ENCODE assay signal across 8 cellular contexts in the genomic region with DNA sequence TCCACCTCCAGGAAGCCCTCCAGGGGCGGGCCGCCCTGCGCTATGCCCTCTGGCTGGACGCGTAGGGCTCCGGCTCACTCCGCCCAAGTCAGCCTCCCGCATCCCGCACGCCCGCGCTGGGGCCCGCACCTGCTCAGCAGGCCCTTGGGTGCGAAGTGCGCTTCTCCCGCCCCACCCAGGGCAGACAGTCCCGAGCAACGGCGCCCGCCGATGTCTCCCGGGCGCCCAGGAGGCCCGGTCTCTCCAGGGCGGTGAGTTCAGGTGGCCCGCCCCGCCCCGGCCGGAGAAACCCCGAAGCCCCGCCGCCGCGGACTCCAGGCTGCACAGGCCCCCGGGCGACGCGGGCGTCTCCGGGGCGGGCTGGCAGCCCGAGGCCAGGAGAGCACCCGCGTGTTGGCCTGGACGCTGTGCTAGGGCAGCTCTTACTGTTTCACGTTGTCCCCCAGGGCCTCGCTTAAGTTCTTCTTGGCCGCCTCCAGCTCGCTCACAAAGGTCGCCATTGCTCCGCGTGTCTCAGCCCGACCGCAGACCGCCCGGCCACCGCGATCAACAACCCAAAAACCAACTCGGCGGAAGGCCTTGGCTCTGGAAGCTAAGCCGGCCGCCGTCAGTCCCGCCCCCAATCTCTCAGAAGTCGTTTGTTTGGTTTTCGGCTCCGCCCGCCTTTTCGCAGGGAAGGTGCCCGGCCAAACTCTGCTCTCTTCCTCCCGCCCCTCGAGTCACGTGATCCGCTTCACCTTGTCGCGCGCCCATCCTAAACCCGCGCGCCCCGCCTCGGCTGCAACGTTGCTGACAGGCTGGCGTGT. TPM values are rescaled to one million over a fixed set of nuclear protein-coding genes. Genes with fewer than 3 reads are reported as not detected.
DNase-seq lines count a peak whose midpoint lies in the region; ATAC-seq and TF ChIP-seq lines count a peak whose summit lies in the region.

A gene with protein sequence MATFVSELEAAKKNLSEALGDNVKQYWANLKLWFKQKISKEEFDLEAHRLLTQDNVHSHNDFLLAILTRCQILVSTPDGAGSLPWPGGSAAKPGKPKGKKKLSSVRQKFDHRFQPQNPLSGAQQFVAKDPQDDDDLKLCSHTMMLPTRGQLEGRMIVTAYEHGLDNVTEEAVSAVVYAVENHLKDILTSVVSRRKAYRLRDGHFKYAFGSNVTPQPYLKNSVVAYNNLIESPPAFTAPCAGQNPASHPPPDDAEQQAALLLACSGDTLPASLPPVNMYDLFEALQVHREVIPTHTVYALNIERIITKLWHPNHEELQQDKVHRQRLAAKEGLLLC (minus strand): TSS at position 531 of the 806 bp plus-strand sequence. CDS start 31 bp downstream, at position 500.

- H3K36me3 Mint-ChIP-seq in HFFc6 (ENCODE audit: low read depth) = peaks cover 4% of the 10 kb centered on the region; the same call in 1 of the 2 replicates
- peaks cover 18% of the 10 kb centered on the region for H3K36me3 Mint-ChIP-seq in activated naive CD4-positive, alpha-beta T cell treated with anti-CD3 and anti-CD28 coated beads, Interleukin-2, amount 10 ng/mL, durations not matched to agents 7 days and 5 days

- H3K9me3 Mint-ChIP-seq in HFFc6 = peaks cover 4% of the 10 kb centered on the region; the same call in 1 of the 2 replicates
- no peaks in the 10 kb centered on the region for H3K9me3 Mint-ChIP-seq in activated naive CD4-positive, alpha-beta T cell treated with anti-CD3 and anti-CD28 coated beads, Interleukin-2, amount 10 ng/mL, durations not matched to agents 7 days and 5 days

- H3K27ac ChIP-seq in SK-N-MC (peak within 1 kb of the TSS; percentile 67; the same call in 1 of the 2 replicates), gastroesophageal sphincter (peak within 1 kb of the TSS; percentile 74 to 97 (median 95)), neutrophil (peak within 1 kb of the TSS; percentile 83)

- peak; percentile 94 for DNase-seq in GM04504 (ENCODE audit: low read depth)
- DNase-seq in HFFc6 = peak; percentile 97
- peak; percentile 99 for DNase-seq in NB4 (ENCODE audit: low read depth)
- DNase-seq in SK-N-MC (ENCODE audit: low read depth, low spot score) = peak; percentile 73
- peak; percentile 99 for DNase-seq in activated naive CD4-positive, alpha-beta T cell treated with anti-CD3 and anti-CD28 coated beads, Interleukin-2, amount 10 ng/mL, durations not matched to agents 7 days and 5 days
- peak; percentile 96 for DNase-seq in superior temporal gyrus (ENCODE audit: extremely low spot score)

- H3K4me1 ChIP-seq in gastroesophageal sphincter = peaks cover 0 to 49% (median 10%) of the 10 kb centered on the region in 3 donors
- peaks cover 15 to 19% of the 10 kb centered on the region in 2 experiments for H3K4me1 ChIP-seq in neutrophil (ENCODE audit: control insufficient read depth in 1 of 2, insufficient read depth in 1 of 2, low read depth in 1 of 2, low read length in 1 of 2)

- H3K27ac Mint-ChIP-seq in HFFc6 = peak within 1 kb of the TSS; percentile 94
- peak within 1 kb of the TSS; percentile 99 for H3K27ac Mint-ChIP-seq in activated naive CD4-positive, alpha-beta T cell treated with anti-CD3 and anti-CD28 coated beads, Interleukin-2, amount 10 ng/mL, durations not matched to agents 7 days and 5 days

- TF ChIP-seq POLR2A in NB4 (IDR thresholded peaks at IDR 0.05; ENCODE audit: extremely low read depth, insufficient read length) (peak; percentile 65), gastroesophageal sphincter (IDR thresholded peaks at IDR 0.05) (peak in 1 of 2 donors; percentile 20)

- peak; percentile 98 for ATAC-seq in gastroesophageal sphincter

- H3K27me3 ChIP-seq in gastroesophageal sphincter (no peaks in the 10 kb centered on the region), neutrophil (no peaks in the 10 kb centered on the region)

- peak within 1 kb of the TSS; percentile 83 for H3K4me3 ChIP-seq in NB4 (ENCODE audit: low read depth, low read length)
- H3K4me3 ChIP-seq in SK-N-MC = peak within 1 kb of the TSS; percentile 97
- H3K4me3 ChIP-seq in gastroesophageal sphincter = peak within 1 kb of the TSS; percentile 72 to 99
- H3K4me3 ChIP-seq in neutrophil (ENCODE audit: low read depth in 1 of 2, low read length in 1 of 2) = peak within 1 kb of the TSS; percentile 64 to 78

- peak within 1 kb of the TSS; percentile 95 for H3K9ac ChIP-seq in SK-N-MC (ENCODE audit: insufficient read length)

- H3K27me3 Mint-ChIP-seq in HFFc6 (ENCODE audit: insufficient read depth) = no peaks in the 10 kb centered on the region; the same call in 1 of the 2 replicates
- peaks cover 6% of the 10 kb centered on the region for H3K27me3 Mint-ChIP-seq in activated naive CD4-positive, alpha-beta T cell treated with anti-CD3 and anti-CD28 coated beads, Interleukin-2, amount 10 ng/mL, durations not matched to agents 7 days and 5 days

- H3K36me3 ChIP-seq in SK-N-MC (ENCODE audit: insufficient read depth, low read length) (no peaks in the 10 kb centered on the region; the same call in 1 of the 2 replicates), gastroesophageal sphincter (no peaks in the 10 kb centered on the region), neutrophil (no peaks in the 10 kb centered on the region)

- CTCF ChIA-PET in activated naive CD4-positive, alpha-beta T cell treated with anti-CD3 and anti-CD28 coated beads, Interleukin-2, amount 10 ng/mL, durations not matched to agents 7 days and 5 days (lab: Charles Lee) = interaction anchor here (0.7 to 1.8 kb wide), 5 partner anchors 9 to 386 kb away, joined by 3 to 11 read pairs (median 3); partner anchors contain the start of gene POGK

- peaks cover 31% of the 10 kb centered on the region for H3K4me1 Mint-ChIP-seq in HFFc6 (ENCODE audit: low read depth)
- peaks cover 55% of the 10 kb centered on the region for H3K4me1 Mint-ChIP-seq in activated naive CD4-positive, alpha-beta T cell treated with anti-CD3 and anti-CD28 coated beads, Interleukin-2, amount 10 ng/mL, durations not matched to agents 7 days and 5 days

- peak within 1 kb of the TSS; percentile 94 for H3K4me3 Mint-ChIP-seq in HFFc6
- peak within 1 kb of the TSS; percentile 97 for H3K4me3 Mint-ChIP-seq in activated naive CD4-positive, alpha-beta T cell treated with anti-CD3 and anti-CD28 coated beads, Interleukin-2, amount 10 ng/mL, durations not matched to agents 7 days and 5 days

- 1% methylated on average over 13 to 22 of the region's 84 CpGs for WGBS in gastroesophageal sphincter (ENCODE audit: low coverage in 1 of 2), 2 donors

- H3K9me3 ChIP-seq in SK-N-MC (ENCODE audit: low read depth, low read length) (no peaks in the 10 kb centered on the region), gastroesophageal sphincter (no peaks in the 10 kb centered on the region), neutrophil (no peaks in the 10 kb centered on the region)

- no peak for TF ChIP-seq CTCF in HFFc6 (IDR thresholded peaks at IDR 0.05)
- TF ChIP-seq CTCF in NB4 (IDR thresholded peaks at IDR 0.05; ENCODE audit: low read depth, low read length) = no peak
- peak in 1 of 4 experiments; percentile 60 for TF ChIP-seq CTCF in gastroesophageal sphincter (IDR thresholded peaks at IDR 0.05)
- TF ChIP-seq CTCF in neutrophil (IDR thresholded peaks at IDR 0.05) = no peak

- TF ChIP-seq EP300 in gastroesophageal sphincter (IDR thresholded peaks at IDR 0.05) = no peak

RNA-seq across cellular contexts. Expression of the gene that starts here (rescaled TPM):
- 1 to 10 TPM; 6.5 to 8.1 (median 7.0) TPM for total RNA-seq in HFFc6 (2021; fragmentation: NEBNext Ultra II Directional; extraction: Animal tissue kit (Norgen Biotek cat#: 25700))
- total RNA-seq in gastroesophageal sphincter = 10 to 100 TPM in 3 of 4 donors, 1 to 10 TPM in 1; 9.5 to 16.2 (median 13.6) TPM

Comparison
In these comparisons a context has a peak if more than half of its experiments do, and no peak if none do; other contexts are left out.
1. Peak in every context shown above with its lines: DNase-seq, ATAC-seq, H3K4me3 ChIP-seq and H3K27ac ChIP-seq.